In genomic region chr18:63505566-63506335, GRCh38 we compare ENCODE assay signal across 9 cellular contexts. TPM values are rescaled to one million over a fixed set of nuclear protein-coding genes. Genes with fewer than 3 reads are reported as not detected.
DNase-seq lines count a peak whose midpoint lies in the region; ATAC-seq, FAIRE-seq and TF ChIP-seq lines count a peak whose summit lies in the region.
"Had no signal": no experiment of that assay in that cellular context is flagged by ENCODE, and none has a peak within 500 bp of the region (broad histone marks: within the 10 kb centered on the region; RNA-seq: fewer than 3 reads in every experiment).

No MANE protein-coding gene starts in this region.

- H3K4me1 ChIP-seq in heart right ventricle (no peaks in the 10 kb centered on the region), right atrium auricular region (no peaks in the 10 kb centered on the region), astrocyte (ENCODE audit: insufficient read depth, low read length) (no peaks in the 10 kb centered on the region), mucosa of descending colon (ENCODE audit: low read depth) (no peaks in the 10 kb centered on the region)

- no peak overlapping the region for H3K9ac ChIP-seq in astrocyte (ENCODE audit: low read length)

- H3K9me3 ChIP-seq in heart right ventricle (no peaks in the 10 kb centered on the region), right atrium auricular region (no peaks in the 10 kb centered on the region), astrocyte (ENCODE audit: insufficient read depth, low read depth, low read length) (no peaks in the 10 kb centered on the region), mucosa of descending colon (no peaks in the 10 kb centered on the region)

- WGBS in heart right ventricle, 2 donors: 31 to 44% methylated on average over 2 of the region's 2 CpGs

- peaks cover 3% of the 10 kb centered on the region for H3K27me3 Mint-ChIP-seq in astrocyte (ENCODE audit: low read depth, unreplicated experiment)
- H3K27me3 Mint-ChIP-seq in activated T-helper 2 cell treated with anti-CD3 and anti-CD28 coated beads, Interferon-gamma antibody, Interleukin-2, Interleukin-4, amounts not matched to agents 10 μg/mL and 5 μg/mL and 100 μg/mL, durations not matched to agents 14 hours and 24 hours and 36 hours (ENCODE audit: low read depth): peaks cover 8% of the 10 kb centered on the region

- H3K27me3 ChIP-seq in heart right ventricle (peaks cover 0 to 28% (median 3%) of the 10 kb centered on the region in 7 donors), right atrium auricular region (no peaks in the 10 kb centered on the region), astrocyte (ENCODE audit: insufficient read depth, low read length) (no peaks in the 10 kb centered on the region)

- H3K4me3 Mint-ChIP-seq in astrocyte (ENCODE audit: unreplicated experiment): no peak overlapping the region
- no peak overlapping the region for H3K4me3 Mint-ChIP-seq in activated T-helper 2 cell treated with anti-CD3 and anti-CD28 coated beads, Interferon-gamma antibody, Interleukin-2, Interleukin-4, amounts not matched to agents 10 μg/mL and 5 μg/mL and 100 μg/mL, durations not matched to agents 14 hours and 24 hours and 36 hours (ENCODE audit: low read depth)

- H3K4me2 ChIP-seq in astrocyte (ENCODE audit: low read length): no peak overlapping the region

- H3K27ac Mint-ChIP-seq in astrocyte (ENCODE audit: unreplicated experiment): no peak overlapping the region
- H3K27ac Mint-ChIP-seq in activated T-helper 2 cell treated with anti-CD3 and anti-CD28 coated beads, Interferon-gamma antibody, Interleukin-2, Interleukin-4, amounts not matched to agents 10 μg/mL and 5 μg/mL and 100 μg/mL, durations not matched to agents 14 hours and 24 hours and 36 hours: no peak overlapping the region

- no peaks in the 10 kb centered on the region for H3K4me1 Mint-ChIP-seq in astrocyte (ENCODE audit: low read depth, unreplicated experiment)
- peaks cover 2% of the 10 kb centered on the region for H3K4me1 Mint-ChIP-seq in activated T-helper 2 cell treated with anti-CD3 and anti-CD28 coated beads, Interferon-gamma antibody, Interleukin-2, Interleukin-4, amounts not matched to agents 10 μg/mL and 5 μg/mL and 100 μg/mL, durations not matched to agents 14 hours and 24 hours and 36 hours (ENCODE audit: low read depth)

- no peaks in the 10 kb centered on the region for H3K9me3 Mint-ChIP-seq in astrocyte (ENCODE audit: unreplicated experiment)
- no peaks in the 10 kb centered on the region for H3K9me3 Mint-ChIP-seq in activated T-helper 2 cell treated with anti-CD3 and anti-CD28 coated beads, Interferon-gamma antibody, Interleukin-2, Interleukin-4, amounts not matched to agents 10 μg/mL and 5 μg/mL and 100 μg/mL, durations not matched to agents 14 hours and 24 hours and 36 hours

- H2AFZ ChIP-seq in astrocyte (ENCODE audit: low read depth, low read length): no peak overlapping the region

- H3K27ac ChIP-seq in heart right ventricle (no peak overlapping the region), right atrium auricular region (no peak overlapping the region), astrocyte (ENCODE audit: low read depth, low read length) (no peak overlapping the region)

- TF ChIP-seq CTCF in heart right ventricle (IDR thresholded peaks at IDR 0.05): peak in 7 of 9 donors; percentile 17 to 58 (median 32)
- peak in 1 of 2 donors; percentile 48 for TF ChIP-seq CTCF in right atrium auricular region (IDR thresholded peaks at IDR 0.05)
- TF ChIP-seq CTCF in astrocyte (IDR thresholded peaks at IDR 0.05; ENCODE audit: insufficient read depth, low read depth, low read length): peak; percentile 52
- TF ChIP-seq CTCF in mucosa of descending colon (IDR thresholded peaks at IDR 0.05): peak; percentile 19

- H3K79me2 ChIP-seq in astrocyte (ENCODE audit: insufficient read depth, low read length): no peaks in the 10 kb centered on the region

- intact Hi-C loops in heart right ventricle (cut with DNase I) (no loop called here), mucosa of descending colon (cut with DNase I, micrococcal nuclease) (no loop called here)
- intact Hi-C loops in activated T-helper 2 cell treated with anti-CD3 and anti-CD28 coated beads, Interferon-gamma antibody, Interleukin-2, Interleukin-4, amounts not matched to agents 10 μg/mL and 5 μg/mL and 100 μg/mL, durations not matched to agents 14 hours and 24 hours and 36 hours (cut with micrococcal nuclease): no loop called here

- ATAC-seq in heart right ventricle: no peak
- ATAC-seq in mucosa of descending colon: peak; percentile 47
- ATAC-seq in HG03280 (IDR thresholded peaks at IDR 0.05; ENCODE audit: unreplicated experiment): no peak
- ATAC-seq in HG02884 (IDR thresholded peaks at IDR 0.05; ENCODE audit: unreplicated experiment): no peak

- DNase-seq in heart right ventricle (no peak), right atrium auricular region (ENCODE audit: low spot score) (no peak), astrocyte (ENCODE audit: low read depth) (no peak), mucosa of descending colon (peak in 1 of 3 donors; percentile 80)
- DNase-seq in Jurkat, Clone E6-1 (ENCODE audit: low read depth, low spot score): peak; percentile 23
- no peak for DNase-seq in activated T-helper 2 cell treated with anti-CD3 and anti-CD28 coated beads, Interferon-gamma antibody, Interleukin-2, Interleukin-4, amounts not matched to agents 10 μg/mL and 5 μg/mL and 100 μg/mL, durations not matched to agents 14 hours and 24 hours and 36 hours (ENCODE audit: low spot score)

- H3K4me3 ChIP-seq in heart right ventricle: no peak overlapping the region
- H3K4me3 ChIP-seq in right atrium auricular region: no peak overlapping the region
- H3K4me3 ChIP-seq in Jurkat, Clone E6-1 (ENCODE audit: low read length): no peak overlapping the region
- H3K4me3 ChIP-seq in astrocyte (ENCODE audit: insufficient read depth, low read depth, low read length): no peak overlapping the region
- H3K4me3 ChIP-seq in mucosa of descending colon: no peak overlapping the region

- FAIRE-seq in astrocyte (lab: Jason Lieb, UNC): peak; percentile 20
- FAIRE-seq: colon had no signal

- H3K36me3 ChIP-seq in heart right ventricle: no peaks in the 10 kb centered on the region
- no peaks in the 10 kb centered on the region for H3K36me3 ChIP-seq in right atrium auricular region
- H3K36me3 ChIP-seq in astrocyte (ENCODE audit: insufficient read depth, low read length): no peaks in the 10 kb centered on the region
- no peaks in the 10 kb centered on the region for H3K36me3 ChIP-seq in mucosa of descending colon (ENCODE audit: low read depth)

- H4K20me1 ChIP-seq in astrocyte (ENCODE audit: insufficient read depth, low read length): no peaks in the 10 kb centered on the region

- no peaks in the 10 kb centered on the region for H3K36me3 Mint-ChIP-seq in astrocyte (ENCODE audit: low read depth, unreplicated experiment)
- no peaks in the 10 kb centered on the region for H3K36me3 Mint-ChIP-seq in activated T-helper 2 cell treated with anti-CD3 and anti-CD28 coated beads, Interferon-gamma antibody, Interleukin-2, Interleukin-4, amounts not matched to agents 10 μg/mL and 5 μg/mL and 100 μg/mL, durations not matched to agents 14 hours and 24 hours and 36 hours (ENCODE audit: low read depth)

RNA-seq across cellular contexts. Expression of gene SERPINB5, which starts 29.0 kb away (rescaled TPM):
- total RNA-seq in heart right ventricle (not detected), right atrium auricular region (not detected), astrocyte (0.38 TPM in 1 of 2 replicates, not detected in the other), mucosa of descending colon (1 to 10 TPM in 2 of 3 donors, under 1 TPM in 1; 0.63 to 2.6 (median 2.3) TPM)
- polyA plus RNA-seq in heart right ventricle: under 1 TPM in 1 of 2 donors, not detected in 1; 0.03 TPM
- polyA plus RNA-seq in Jurkat, Clone E6-1 (2012; ENCODE audit: insufficient read depth, insufficient read length): not detected
- not detected in 2 replicates for total RNA-seq in activated T-helper 2 cell treated with anti-CD3 and anti-CD28 coated beads, Interferon-gamma antibody, Interleukin-2, Interleukin-4, amounts not matched to agents 10 μg/mL and 5 μg/mL and 100 μg/mL, durations not matched to agents 14 hours and 24 hours and 36 hours

RNA-seq across cellular contexts. Expression of gene SERPINB12, which starts 36.4 kb away (rescaled TPM):
- not detected for total RNA-seq in heart right ventricle
- polyA plus RNA-seq in heart right ventricle: not detected
- not detected for total RNA-seq in right atrium auricular region
- polyA plus RNA-seq in Jurkat, Clone E6-1 (2012; ENCODE audit: insufficient read depth, insufficient read length): not detected
- not detected in 2 replicates for total RNA-seq in astrocyte
- total RNA-seq in mucosa of descending colon: not detected
- not detected in 2 replicates for total RNA-seq in activated T-helper 2 cell treated with anti-CD3 and anti-CD28 coated beads, Interferon-gamma antibody, Interleukin-2, Interleukin-4, amounts not matched to agents 10 μg/mL and 5 μg/mL and 100 μg/mL, durations not matched to agents 14 hours and 24 hours and 36 hours
